In genomic region chr14:96888158-96888557, GRCh38 we compare ENCODE assay signal across 13 cellular contexts.
DNase-seq lines count a peak whose midpoint lies in the region; ATAC-seq lines count a peak whose summit lies in the region.
"Had no signal": no experiment of that assay in that cellular context is flagged by ENCODE, and none has a peak within 500 bp of the region (broad histone marks: within the 10 kb centered on the region; RNA-seq: fewer than 3 reads in every experiment).

No MANE protein-coding gene starts in this region.

- H3K36me3 ChIP-seq in H7 (replicated peaks; ENCODE audit: control insufficient read depth, insufficient read depth, low read length), result no peaks in the 10 kb centered on the region
- H3K36me3 ChIP-seq: left ventricle myocardium inferior, pancreas had no signal

- DNase-seq in NCI-H774 (lab: John Stamatoyannopoulos, UW) (peak; percentile 3), pons (ENCODE audit: low spot score) (no peak), NCI-H1436 treated with DMSO at 0.1 percent for 48 hours (lab: John Stamatoyannopoulos, UW) (no peak), DMS114 treated with DMSO at 0.1 percent for 48 hours (lab: John Stamatoyannopoulos, UW; ENCODE audit: unreplicated experiment) (no peak), H7 (no peak)
- DNase-seq: activated CD4-positive, alpha-beta memory T cell treated with anti-CD3 and anti-CD28 coated beads, Interleukin-2, amount 10 ng/mL, durations not matched to agents 7 days and 5 days; activated naive CD8-positive, alpha-beta T cell treated with anti-CD3 and anti-CD28 coated beads, Interleukin-2, amount 10 ng/mL, durations not matched to agents 7 days and 5 days; left ventricle myocardium inferior; pancreas; T-cell had no signal

- peak; percentile 82 for ATAC-seq in GM18858 (IDR thresholded peaks at IDR 0.05; ENCODE audit: unreplicated experiment)
- ATAC-seq in GM21447 (IDR thresholded peaks at IDR 0.05; ENCODE audit: unreplicated experiment), result peak; percentile 79
- ATAC-seq in HG03064 (IDR thresholded peaks at IDR 0.05; ENCODE audit: low read depth, unreplicated experiment), result peak; percentile 69
- ATAC-seq: pancreas, T-cell had no signal

- H3K4me3 ChIP-seq in H7 (ENCODE audit: insufficient read depth, low read depth, low read length), result no peak overlapping the region
- H3K4me3 ChIP-seq: left ventricle myocardium inferior, pancreas had no signal

- H3K27me3 ChIP-seq in H7 (ENCODE audit: control insufficient read depth, insufficient read depth, low read length), result no peaks in the 10 kb centered on the region
- H3K27me3 ChIP-seq: pancreas had no signal
